19 cellular contexts compared by ENCODE assay signal in genomic region chr17:2719861-2720260, GRCh38. TPM values are rescaled to one million over a fixed set of nuclear protein-coding genes. Genes with fewer than 3 reads are reported as not detected.
A peak's percentile ranks its signal among the peaks of the same experiment; 100 is the strongest.
DNase-seq lines count a peak whose midpoint lies in the region; ATAC-seq and TF ChIP-seq lines count a peak whose summit lies in the region.
"Had no signal": no experiment of that assay in that cellular context is flagged by ENCODE, and none has a peak within 500 bp of the region (broad histone marks: within the 10 kb centered on the region; RNA-seq: fewer than 3 reads in every experiment).

No MANE protein-coding gene starts in this region.

- H3K27me3 ChIP-seq in GM23338 (ENCODE audit: insufficient read depth) (no peaks in the 10 kb centered on the region), prostate gland (replicated peaks; ENCODE audit: insufficient read depth) (no peaks in the 10 kb centered on the region)
- H3K27me3 ChIP-seq: BE2C had no signal

- DNase-seq in D341Med (ENCODE audit: low spot score) (peak; percentile 3), GM23338 (ENCODE audit: low spot score) (no peak), neural crest cell (ENCODE audit: low read depth, low spot score) (no peak), HT-29 (ENCODE audit: low spot score) (no peak), prostate gland (ENCODE audit: low spot score) (no peak)
- DNase-seq: ACHN; BE2C; C1 segment of cervical spinal cord; CD4-positive, CD25-positive, alpha-beta regulatory T cell; CD8-positive, alpha-beta memory T cell; COR-L47; HCEC 1CT; HFFc6; KBM-7 had no signal

- H3K36me3 ChIP-seq in GM23338 (ENCODE audit: insufficient read depth): no peaks in the 10 kb centered on the region
- H3K36me3 ChIP-seq in prostate gland: no peaks in the 10 kb centered on the region
- H3K36me3 ChIP-seq: BE2C had no signal

- no peak overlapping the region for H2AFZ ChIP-seq in GM23338

- ATAC-seq in GM23338: no peak
- ATAC-seq in HG03025 (IDR thresholded peaks at IDR 0.05; ENCODE audit: low FRiP score, unreplicated experiment): no peak
- ATAC-seq: HepG2 had no signal

- TF ChIP-seq POLR2A in prostate gland (IDR thresholded peaks at IDR 0.05): no peak

- TF ChIP-seq CTCF in GM23338 (conservative IDR thresholded peaks at IDR 0.05; ENCODE audit: low read depth in 2 of 2): no peak
- TF ChIP-seq CTCF in neural crest cell (conservative IDR thresholded peaks at IDR 0.05): no peak
- no peak for TF ChIP-seq CTCF in prostate gland (IDR thresholded peaks at IDR 0.05)

- H3K4me1 ChIP-seq in GM23338 (ENCODE audit: insufficient read depth) (peaks cover 21% of the 10 kb centered on the region), prostate gland (replicated peaks) (no peaks in the 10 kb centered on the region)
- H3K4me1 ChIP-seq: BE2C had no signal

- H3K79me2 ChIP-seq in GM23338 (replicated peaks; ENCODE audit: insufficient read depth): no peaks in the 10 kb centered on the region

- H3F3A ChIP-seq in GM23338 (replicated peaks; ENCODE audit: low read depth): 0 out of 2 replicates have a peak, but pooled peaks cover 4% of the 10 kb centered on the region

- intact Hi-C loops in prostate gland (cut with DNase I): no loop called here

- H3K9me2 ChIP-seq in GM23338 (ENCODE audit: insufficient read depth): no peaks in the 10 kb centered on the region

- H3K27me3 Mint-ChIP-seq in GM23338 (ENCODE audit: insufficient read depth, low read depth, poor library complexity): peaks cover 23% of the 10 kb centered on the region
- H3K27me3 Mint-ChIP-seq in neural crest cell (ENCODE audit: low read depth): peaks cover 43% of the 10 kb centered on the region

- H3K9me3 Mint-ChIP-seq in GM23338: no peaks in the 10 kb centered on the region
- H3K9me3 Mint-ChIP-seq in neural crest cell: no peaks in the 10 kb centered on the region
- H3K9me3 Mint-ChIP-seq: HFFc6, IgD-negative memory B cell had no signal

- no peaks in the 10 kb centered on the region for H4K20me1 ChIP-seq in GM23338 (replicated peaks; ENCODE audit: insufficient read depth)

- no peaks in the 10 kb centered on the region for H3K9me3 ChIP-seq in prostate gland
- H3K9me3 ChIP-seq: BE2C had no signal

- H3K4me1 Mint-ChIP-seq in GM23338 (peaks cover 18% of the 10 kb centered on the region), neural crest cell (no peaks in the 10 kb centered on the region)
- H3K4me1 Mint-ChIP-seq: CD8-positive, alpha-beta memory T cell; IgD-negative memory B cell had no signal

- no peak overlapping the region for H3K4me3 ChIP-seq in GM23338
- H3K4me3 ChIP-seq in prostate gland: no peak overlapping the region

- 60% methylated on average over 4 of the region's 4 CpGs for WGBS in prostate gland

- H3K4me2 ChIP-seq in GM23338: peak overlapping the region; percentile 43

- H3K27ac Mint-ChIP-seq in GM23338 (no peak overlapping the region), neural crest cell (ENCODE audit: unreplicated experiment) (no peak overlapping the region)
- H3K27ac Mint-ChIP-seq: CD4-positive, CD25-positive, alpha-beta regulatory T cell; CD8-positive, alpha-beta memory T cell; HFFc6; IgD-negative memory B cell had no signal

- H3K36me3 Mint-ChIP-seq in GM23338 (ENCODE audit: low read depth): no peaks in the 10 kb centered on the region
- no peaks in the 10 kb centered on the region for H3K36me3 Mint-ChIP-seq in neural crest cell (ENCODE audit: low read depth)
- H3K36me3 Mint-ChIP-seq: CD4-positive, CD25-positive, alpha-beta regulatory T cell; CD8-positive, alpha-beta memory T cell had no signal

- H3K27ac ChIP-seq in GM23338 (ENCODE audit: low read depth) (no peak overlapping the region), angular gyrus (ENCODE audit: low read depth, low read length) (peak overlapping the region; percentile 8), prostate gland (no peak overlapping the region)

- H3K4me3 Mint-ChIP-seq in GM23338 (no peak overlapping the region), neural crest cell (peak overlapping the region; percentile 12)
- H3K4me3 Mint-ChIP-seq: CD4-positive, CD25-positive, alpha-beta regulatory T cell; CD8-positive, alpha-beta memory T cell; HFFc6; IgD-negative memory B cell had no signal

TF ChIP-seq in GM23338, 12 proteins besides CTCF, POLR2A, EP300 and RAD21 (continues in another document):
- TF ChIP-seq ETS1 (IDR thresholded peaks at IDR 0.05) (no peak), ZNF462 (CRISPR knock-in tag; IDR thresholded peaks at IDR 0.05) (no peak), ZNF114 (CRISPR knock-in tag; IDR thresholded peaks at IDR 0.05) (no peak), NANOG (IDR thresholded peaks at IDR 0.05; ENCODE audit: borderline replicate concordance) (no peak)

RNA-seq across cellular contexts. Expression of gene CLUH, which starts 8.3 kb away (rescaled TPM):
- total RNA-seq in GM23338 (2014; rRNA removed; shearing (Covaris generic)): 86.1 and 90.0 TPM in 2 replicates
- polyA plus RNA-seq in GM23338 (2016; fragmentation: Nextera tagmentation; extraction: Ambion mirVana): 23.5 and 24.2 TPM in 2 replicates
- total RNA-seq in neural crest cell: 59.4 and 59.6 TPM in 2 replicates
- 156 and 168 TPM in 2 replicates for total RNA-seq in HT-29 (2014; rRNA removed; shearing (Covaris generic))
- total RNA-seq in prostate gland: 100 to 1,000 TPM in 1 of 2 donors, 10 to 100 TPM in 1; 68.5 to 137 TPM

RNA-seq across cellular contexts. Expression of gene CCDC92B, which starts 29.6 kb away (rescaled TPM):
- 8.4 and 9.1 TPM in 2 replicates for total RNA-seq in GM23338 (2014; rRNA removed; shearing (Covaris generic))
- 4.8 and 5.7 TPM in 2 replicates for polyA plus RNA-seq in GM23338 (2016; fragmentation: Nextera tagmentation; extraction: Ambion mirVana)
- total RNA-seq in neural crest cell: 0.35 and 0.48 TPM in 2 replicates
- total RNA-seq in HT-29 (2014; rRNA removed; shearing (Covaris generic)): 0.18 TPM in 2 replicates
- total RNA-seq in prostate gland: 1 to 10 TPM in 1 of 2 donors, not detected in 1; 1.9 TPM
- total RNA-seq: H4, HepG2, HFFc6 had no signal
- polyA plus RNA-seq: CD4-positive, CD25-positive, alpha-beta regulatory T cell; CD8-positive, alpha-beta memory T cell; HepG2; IgD-negative memory B cell had no signal
